8 cellular contexts compared by ENCODE assay signal in the genomic region with DNA sequence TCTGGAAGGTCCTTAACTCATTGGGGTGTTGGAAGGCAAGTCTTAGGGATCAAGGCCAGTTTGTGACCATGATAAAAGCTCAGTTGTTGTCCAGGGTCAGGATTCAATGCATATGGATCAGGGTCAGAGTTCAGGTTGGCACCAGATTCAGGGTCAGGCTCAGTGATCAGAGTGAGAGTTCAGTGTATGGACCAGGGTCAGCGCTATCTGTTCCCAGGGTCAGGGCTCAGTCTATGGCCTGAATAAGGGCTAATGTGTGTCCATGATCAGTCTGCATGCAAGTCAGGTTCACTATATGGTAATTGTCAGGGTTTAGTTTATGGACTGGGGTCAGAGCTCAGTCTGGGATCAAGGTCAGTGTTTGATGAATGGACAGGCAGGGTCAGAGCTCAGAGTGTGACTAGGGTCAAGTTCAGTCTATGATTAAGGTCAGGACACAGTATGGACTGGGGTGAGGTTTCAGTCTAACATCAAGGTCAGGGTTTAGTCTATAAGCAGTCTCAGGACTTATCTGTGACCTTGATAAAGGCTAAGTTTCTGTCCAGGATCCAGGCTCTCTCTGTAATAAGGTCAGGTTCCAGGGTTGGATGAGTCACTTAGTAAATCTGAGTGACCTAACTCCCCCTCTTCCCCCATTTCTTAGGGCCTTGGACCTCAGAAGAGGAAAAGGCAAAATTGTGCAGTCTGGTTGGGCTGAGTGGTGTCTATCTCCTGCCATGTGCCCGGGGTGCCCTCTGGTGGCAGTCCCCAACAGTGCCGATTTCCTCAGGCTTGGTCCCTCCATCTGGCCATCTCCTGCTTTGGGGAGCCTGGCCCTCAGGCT. TPM values are rescaled to one million over a fixed set of nuclear protein-coding genes. Genes with fewer than 3 reads are reported as not detected.
DNase-seq lines count a peak whose midpoint lies in the region; ATAC-seq and TF ChIP-seq lines count a peak whose summit lies in the region.

No MANE protein-coding gene starts in this region.

- H3K4me1 ChIP-seq in DND-41 (ENCODE audit: insufficient read depth, low read length) (no peaks in the 10 kb centered on the region), lung (ENCODE audit: control insufficient read depth in 2 of 2, insufficient read depth in 2 of 2, low read length in 2 of 2) (peaks cover 0 to 2% of the 10 kb centered on the region in 2 donors)

- H4K20me1 ChIP-seq in DND-41 (ENCODE audit: insufficient read depth, low read length) = peaks cover 5% of the 10 kb centered on the region; the same call in 1 of the 2 replicates

- DNase-seq in DND-41 (peak; percentile 70), NCI-H526 (lab: John Stamatoyannopoulos, UW) (peak; percentile 7 to 82), dermis blood vessel endothelial cell (peak; percentile 84), lung (ENCODE audit: low spot score) (peak; percentile 80)
- DNase-seq in activated CD4-positive, alpha-beta T cell treated with anti-CD3 and anti-CD28 coated beads, Interleukin-2, amount 50 U/mL, for 1 hour = peak; percentile 68
- DNase-seq in stimulated activated CD8-positive, alpha-beta memory T cell treated with anti-CD3 and anti-CD28 coated beads, Interleukin-15, amount 100 ng/mL, for 24 hours (ENCODE audit: low read depth) = peak; percentile 53

- no peak overlapping the region for H3K4me2 ChIP-seq in DND-41 (ENCODE audit: insufficient read depth, low read length)

- no peak overlapping the region for H3K27ac ChIP-seq in DND-41 (ENCODE audit: low read length)
- no peak overlapping the region for H3K27ac ChIP-seq in lung (ENCODE audit: low read depth in 1 of 2, low read length in 1 of 2)

- H3K79me2 ChIP-seq in DND-41 (ENCODE audit: insufficient read depth, low read length) = no peaks in the 10 kb centered on the region

- H3K36me3 ChIP-seq in DND-41 (ENCODE audit: insufficient read depth, low read length) = no peaks in the 10 kb centered on the region
- no peaks in the 10 kb centered on the region for H3K36me3 ChIP-seq in lung (ENCODE audit: control insufficient read depth in 2 of 2, insufficient read depth in 2 of 2, low read length in 2 of 2)

- ATAC-seq in DND-41 (ENCODE audit: insufficient read depth, low read depth) (peak; percentile 90), HG02642 (IDR thresholded peaks at IDR 0.05; ENCODE audit: poor library complexity, unreplicated experiment) (peak; percentile 58), lung (ENCODE audit: insufficient read depth, low FRiP score) (peak; percentile 76), GM18873 (IDR thresholded peaks at IDR 0.05; ENCODE audit: low FRiP score, unreplicated experiment) (no peak)

- H3K9me3 ChIP-seq in DND-41 (ENCODE audit: insufficient read depth, low read length, severe bottlenecking) = no peaks in the 10 kb centered on the region
- no peaks in the 10 kb centered on the region for H3K9me3 ChIP-seq in lung (ENCODE audit: control insufficient read depth in 2 of 2, insufficient read depth in 1 of 2, low read length in 1 of 2)

- 28 to 29% methylated on average over 3 of the region's 3 CpGs for WGBS in lung, 2 donors

- H3K9ac ChIP-seq in DND-41 (ENCODE audit: low read depth, low read length) = no peak overlapping the region

- H3K27me3 ChIP-seq in DND-41 (ENCODE audit: insufficient read depth, low read length, poor library complexity) = peaks cover 48% of the 10 kb centered on the region
- no peaks in the 10 kb centered on the region for H3K27me3 ChIP-seq in lung (ENCODE audit: control insufficient read depth, insufficient read depth)

- TF ChIP-seq CTCF in DND-41 (IDR thresholded peaks at IDR 0.05; ENCODE audit: borderline replicate concordance, extremely low read depth, low read length, poor library complexity, severe bottlenecking) = peak; percentile 93
- TF ChIP-seq CTCF in lung (IDR thresholded peaks at IDR 0.05; ENCODE audit: control extremely low read depth, extremely low read depth) = peak; percentile 97

- no peak overlapping the region for H2AFZ ChIP-seq in DND-41 (ENCODE audit: low read depth, low read length)

- H3K4me3 ChIP-seq in DND-41 (ENCODE audit: low read depth in 1 of 2, low read length in 2 of 2) (no peak overlapping the region), lung (no peak overlapping the region)

RNA-seq across cellular contexts. Expression of gene KNCN, which starts 23.8 kb away (rescaled TPM):
- total RNA-seq in dermis blood vessel endothelial cell = not detected in 2 replicates
- under 1 TPM in 1 of 2 donors, not detected in 1; 0.09 TPM for total RNA-seq in lung
- polyA plus RNA-seq in lung = under 1 TPM in 1 of 2 donors, not detected in 1; 0.01 TPM

RNA-seq across cellular contexts. Expression of gene DMBX1, which starts 38.0 kb away (rescaled TPM):
- not detected in 2 replicates for total RNA-seq in dermis blood vessel endothelial cell
- under 1 TPM in 1 of 2 donors, not detected in 1; 0.09 TPM for total RNA-seq in lung
- polyA plus RNA-seq in lung = under 1 TPM in 1 of 2 donors, not detected in 1; 0.01 TPM
